Comparison of ENCODE assay signal across 26 cellular contexts in the genomic region with DNA sequence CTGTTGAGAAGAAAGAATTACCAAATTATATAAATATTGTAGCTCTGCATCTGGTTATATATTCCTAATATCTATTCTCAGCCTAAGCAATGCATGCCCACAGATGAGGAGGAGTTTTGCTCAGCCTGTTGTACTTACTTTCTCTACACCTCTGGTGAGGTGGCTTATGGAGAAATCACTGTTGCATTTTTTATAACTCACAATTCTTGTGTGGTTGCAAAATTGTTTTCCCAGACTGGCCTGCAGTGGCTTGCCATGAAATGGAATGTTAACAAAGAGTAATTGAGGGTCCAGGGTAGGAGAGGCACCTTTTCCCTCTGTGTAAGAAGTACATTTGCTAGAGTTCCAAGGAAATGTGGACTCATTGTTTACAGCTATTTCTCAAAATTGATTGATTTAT.
"Had no signal": no experiment of that assay in that cellular context is flagged by ENCODE, and none has a peak within 500 bp of the region (broad histone marks: within the 10 kb centered on the region; RNA-seq: fewer than 3 reads in every experiment).

No MANE protein-coding gene starts in this region.

- H3K4me1 ChIP-seq: body of pancreas had no signal

- H3K27ac ChIP-seq: body of pancreas, coronary artery, VCaP had no signal

- H3K36me3 Mint-ChIP-seq: activated naive CD4-positive, alpha-beta T cell treated with anti-CD3 and anti-CD28 coated beads, Interleukin-2, amount 10 ng/mL, durations not matched to agents 7 days and 5 days; activated naive CD4-positive, alpha-beta T cell treated with anti-CD3 and anti-CD28 coated beads, Interleukin-2, amount 50 U/mL, for 72 hours; activated naive CD8-positive, alpha-beta T cell treated with anti-CD3 and anti-CD28 coated beads, Interleukin-2, amount 10 ng/mL, durations not matched to agents 7 days and 5 days; WTC11 had no signal

- ATAC-seq: activated naive CD4-positive, alpha-beta T cell treated with anti-CD3 and anti-CD28 coated beads, Interleukin-2, amount 50 U/mL, for 72 hours; activated T-cell treated with anti-CD3 and anti-CD28 coated beads, Interleukin-2, amount 50 U/mL, for 72 hours; body of pancreas; effector memory CD8-positive, alpha-beta T cell; esophagus mucosa had no signal

- H3K27me3 ChIP-seq: body of pancreas had no signal

- H3K4me3 ChIP-seq: body of pancreas, coronary artery had no signal

- H3K9me3 ChIP-seq: body of pancreas had no signal

- H3K4me3 Mint-ChIP-seq: activated CD4-positive, alpha-beta memory T cell treated with anti-CD3 and anti-CD28 coated beads, Interleukin-2, amount 10 ng/mL, durations not matched to agents 7 days and 5 days; activated CD4-positive, alpha-beta T cell treated with anti-CD3 and anti-CD28 coated beads, Interleukin-2, amount 10 ng/mL, durations not matched to agents 7 days and 5 days; activated naive CD4-positive, alpha-beta T cell treated with anti-CD3 and anti-CD28 coated beads, Interleukin-2, amount 10 ng/mL, durations not matched to agents 7 days and 5 days; activated naive CD8-positive, alpha-beta T cell treated with anti-CD3 and anti-CD28 coated beads, Interleukin-2, amount 10 ng/mL, durations not matched to agents 7 days and 5 days; activated T-cell treated with anti-CD3 and anti-CD28 coated beads, Interleukin-2, amount 50 U/mL, for 24 hours; activated T-cell treated with anti-CD3 and anti-CD28 coated beads, Interleukin-2, amount 50 U/mL, for 72 hours; central memory CD8-positive, alpha-beta T cell; effector memory CD8-positive, alpha-beta T cell; WTC11 had no signal

- DNase-seq: activated CD4-positive, alpha-beta memory T cell treated with anti-CD3 and anti-CD28 coated beads, Interleukin-2, amount 10 ng/mL, durations not matched to agents 7 days and 5 days; activated CD4-positive, alpha-beta T cell treated with anti-CD3 and anti-CD28 coated beads for 1 hour; activated CD4-positive, alpha-beta T cell treated with anti-CD3 and anti-CD28 coated beads for 4 hours; activated CD4-positive, alpha-beta T cell treated with anti-CD3 and anti-CD28 coated beads, Interleukin-2, amount 10 ng/mL, durations not matched to agents 7 days and 5 days; activated CD4-positive, alpha-beta T cell treated with anti-CD3 and anti-CD28 coated beads, Interleukin-2, amount 50 U/mL, for 4 hours; activated CD8-positive, alpha-beta memory T cell treated with anti-CD3 and anti-CD28 coated beads, Interleukin-2, amount 50 U/mL, for 48 hours; activated gamma-delta T cell; activated naive CD4-positive, alpha-beta T cell; activated naive CD4-positive, alpha-beta T cell treated with anti-CD3 and anti-CD28 coated beads, Interleukin-2, amount 10 ng/mL, durations not matched to agents 7 days and 5 days; activated naive CD8-positive, alpha-beta T cell treated with anti-CD3 and anti-CD28 coated beads, Interleukin-2, amount 10 ng/mL, durations not matched to agents 7 days and 5 days; activated T-cell treated with anti-CD3 and anti-CD28 coated beads for 4 hours; activated T-cell treated with anti-CD3 and anti-CD28 coated beads, Interleukin-2, amount 50 U/mL, for 24 hours; activated T-cell treated with anti-CD3 and anti-CD28 coated beads, Interleukin-2, amount 50 U/mL, for 72 hours; aorta; body of pancreas; dermis blood vessel endothelial cell; effector CD4-positive, alpha-beta T cell; effector memory CD8-positive, alpha-beta T cell; head of caudate nucleus; T-helper 2 cell had no signal

- H3K4me1 Mint-ChIP-seq: activated CD4-positive, alpha-beta memory T cell treated with anti-CD3 and anti-CD28 coated beads, Interleukin-2, amount 10 ng/mL, durations not matched to agents 7 days and 5 days; activated CD4-positive, alpha-beta T cell treated with anti-CD3 and anti-CD28 coated beads, Interleukin-2, amount 10 ng/mL, durations not matched to agents 7 days and 5 days; activated naive CD4-positive, alpha-beta T cell treated with anti-CD3 and anti-CD28 coated beads, Interleukin-2, amount 10 ng/mL, durations not matched to agents 7 days and 5 days; activated naive CD8-positive, alpha-beta T cell treated with anti-CD3 and anti-CD28 coated beads, Interleukin-2, amount 10 ng/mL, durations not matched to agents 7 days and 5 days; central memory CD8-positive, alpha-beta T cell had no signal

- H3K27ac Mint-ChIP-seq: activated CD4-positive, alpha-beta memory T cell treated with anti-CD3 and anti-CD28 coated beads, Interleukin-2, amount 10 ng/mL, durations not matched to agents 7 days and 5 days; activated CD4-positive, alpha-beta T cell treated with anti-CD3 and anti-CD28 coated beads, Interleukin-2, amount 10 ng/mL, durations not matched to agents 7 days and 5 days; activated naive CD4-positive, alpha-beta T cell treated with anti-CD3 and anti-CD28 coated beads, Interleukin-2, amount 10 ng/mL, durations not matched to agents 7 days and 5 days; activated naive CD4-positive, alpha-beta T cell treated with anti-CD3 and anti-CD28 coated beads, Interleukin-2, amount 50 U/mL, for 72 hours; activated naive CD8-positive, alpha-beta T cell treated with anti-CD3 and anti-CD28 coated beads, Interleukin-2, amount 10 ng/mL, durations not matched to agents 7 days and 5 days; activated T-cell treated with anti-CD3 and anti-CD28 coated beads, Interleukin-2, amount 50 U/mL, for 24 hours; activated T-cell treated with anti-CD3 and anti-CD28 coated beads, Interleukin-2, amount 50 U/mL, for 72 hours; effector memory CD8-positive, alpha-beta T cell had no signal

- H3K9me3 Mint-ChIP-seq: activated CD4-positive, alpha-beta T cell treated with anti-CD3 and anti-CD28 coated beads, Interleukin-2, amount 10 ng/mL, durations not matched to agents 7 days and 5 days; activated naive CD4-positive, alpha-beta T cell treated with anti-CD3 and anti-CD28 coated beads, Interleukin-2, amount 10 ng/mL, durations not matched to agents 7 days and 5 days; activated naive CD8-positive, alpha-beta T cell treated with anti-CD3 and anti-CD28 coated beads, Interleukin-2, amount 10 ng/mL, durations not matched to agents 7 days and 5 days had no signal

- H3K27me3 Mint-ChIP-seq: activated CD4-positive, alpha-beta memory T cell treated with anti-CD3 and anti-CD28 coated beads, Interleukin-2, amount 10 ng/mL, durations not matched to agents 7 days and 5 days; activated CD4-positive, alpha-beta T cell treated with anti-CD3 and anti-CD28 coated beads, Interleukin-2, amount 10 ng/mL, durations not matched to agents 7 days and 5 days; activated naive CD4-positive, alpha-beta T cell treated with anti-CD3 and anti-CD28 coated beads, Interleukin-2, amount 10 ng/mL, durations not matched to agents 7 days and 5 days; activated naive CD8-positive, alpha-beta T cell treated with anti-CD3 and anti-CD28 coated beads, Interleukin-2, amount 10 ng/mL, durations not matched to agents 7 days and 5 days; activated T-cell treated with anti-CD3 and anti-CD28 coated beads, Interleukin-2, amount 50 U/mL, for 24 hours; central memory CD8-positive, alpha-beta T cell; effector memory CD8-positive, alpha-beta T cell had no signal
